1 cellular context compared by ENCODE assay signal in genomic region chr9:135951889-135952663, GRCh38.
TF ChIP-seq lines count a peak whose summit lies in the region.

No MANE protein-coding gene starts in this region.

TF ChIP-seq in HEK293, 187 proteins besides CTCF, POLR2A, EP300 and RAD21 (continued from another document):
- TF ChIP-seq, protein P1, sequence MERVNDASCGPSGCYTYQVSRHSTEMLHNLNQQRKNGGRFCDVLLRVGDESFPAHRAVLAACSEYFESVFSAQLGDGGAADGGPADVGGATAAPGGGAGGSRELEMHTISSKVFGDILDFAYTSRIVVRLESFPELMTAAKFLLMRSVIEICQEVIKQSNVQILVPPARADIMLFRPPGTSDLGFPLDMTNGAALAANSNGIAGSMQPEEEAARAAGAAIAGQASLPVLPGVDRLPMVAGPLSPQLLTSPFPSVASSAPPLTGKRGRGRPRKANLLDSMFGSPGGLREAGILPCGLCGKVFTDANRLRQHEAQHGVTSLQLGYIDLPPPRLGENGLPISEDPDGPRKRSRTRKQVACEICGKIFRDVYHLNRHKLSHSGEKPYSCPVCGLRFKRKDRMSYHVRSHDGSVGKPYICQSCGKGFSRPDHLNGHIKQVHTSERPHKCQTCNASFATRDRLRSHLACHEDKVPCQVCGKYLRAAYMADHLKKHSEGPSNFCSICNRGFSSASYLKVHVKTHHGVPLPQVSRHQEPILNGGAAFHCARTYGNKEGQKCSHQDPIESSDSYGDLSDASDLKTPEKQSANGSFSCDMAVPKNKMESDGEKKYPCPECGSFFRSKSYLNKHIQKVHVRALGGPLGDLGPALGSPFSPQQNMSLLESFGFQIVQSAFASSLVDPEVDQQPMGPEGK (tag by site-specific recombination; IDR thresholded peaks at IDR 0.05): 0 out of 2 replicates have a peak, but pooled peaks have one; percentile 15
- TF ChIP-seq ZNF266 (tag by site-specific recombination; IDR thresholded peaks at IDR 0.05; ENCODE audit: low read depth): peak; percentile 38; the same call in 1 of the 2 replicates
- 0 out of 2 replicates have a peak, but pooled peaks have one; percentile 22 for TF ChIP-seq ZNF394 (tag by site-specific recombination; IDR thresholded peaks at IDR 0.05; ENCODE audit: borderline replicate concordance)
- TF ChIP-seq ZNF423 (tag by site-specific recombination; IDR thresholded peaks at IDR 0.05): no peak
- TF ChIP-seq ZNF280D (tag by site-specific recombination; IDR thresholded peaks at IDR 0.05): no peak
- TF ChIP-seq PRDM1 (tag by site-specific recombination; IDR thresholded peaks at IDR 0.05): peak; percentile 88
- TF ChIP-seq ZNF610 (tag by site-specific recombination; IDR thresholded peaks at IDR 0.05; ENCODE audit: borderline replicate concordance): no peak
- TF ChIP-seq ZNF146 (tag by site-specific recombination; IDR thresholded peaks at IDR 0.05): no peak
- TF ChIP-seq ZNF677 (tag by site-specific recombination; IDR thresholded peaks at IDR 0.05): no peak
- TF ChIP-seq REST (tag by site-specific recombination; IDR thresholded peaks at IDR 0.05): no peak
- TF ChIP-seq ZBTB17 (tag by site-specific recombination; IDR thresholded peaks at IDR 0.05): peak; percentile 82
- TF ChIP-seq ZEB2 (tag by site-specific recombination; IDR thresholded peaks at IDR 0.05): 0 out of 2 replicates have a peak, but pooled peaks have one; percentile 34
- TF ChIP-seq ZNF704 (tag by site-specific recombination; IDR thresholded peaks at IDR 0.05): no peak
- TF ChIP-seq PRDM6 (tag by site-specific recombination; IDR thresholded peaks at IDR 0.05): no peak
- no peak for TF ChIP-seq ZNF121 (tag by site-specific recombination; IDR thresholded peaks at IDR 0.05)
- TF ChIP-seq ZBTB44 (tag by site-specific recombination; IDR thresholded peaks at IDR 0.05): peak; percentile 91
- no peak for TF ChIP-seq AEBP2 (tag by site-specific recombination; IDR thresholded peaks at IDR 0.05; ENCODE audit: borderline replicate concordance)
- no peak for TF ChIP-seq ZNF626 (tag by site-specific recombination; IDR thresholded peaks at IDR 0.05)
- no peak for TF ChIP-seq ZNF221 (tag by site-specific recombination; IDR thresholded peaks at IDR 0.05; ENCODE audit: borderline replicate concordance)
- TF ChIP-seq ZNF521 (tag by site-specific recombination; IDR thresholded peaks at IDR 0.05): no peak
- TF ChIP-seq ZNF302 (tag by site-specific recombination; IDR thresholded peaks at IDR 0.05; ENCODE audit: low read depth): no peak
- TF ChIP-seq KLF9 (tag by site-specific recombination; IDR thresholded peaks at IDR 0.05; ENCODE audit: low read depth): 0 out of 2 replicates have a peak, but pooled peaks have one; percentile 29
- peak; percentile 75; the same call in 1 of the 2 replicates for TF ChIP-seq TRIM28 (IDR thresholded peaks at IDR 0.05; ENCODE audit: borderline replicate concordance, low read length)
- no peak for TF ChIP-seq ZXDB (tag by site-specific recombination; IDR thresholded peaks at IDR 0.05)
- peak; percentile 56; the same call in 1 of the 2 replicates for TF ChIP-seq SP7 (tag by site-specific recombination; IDR thresholded peaks at IDR 0.05)
- no peak for TF ChIP-seq ZNF473 (tag by site-specific recombination; IDR thresholded peaks at IDR 0.05)
- no peak for TF ChIP-seq ZNF501 (tag by site-specific recombination; IDR thresholded peaks at IDR 0.05)
